10 cellular contexts compared by ENCODE assay signal in genomic region chrX:46072372-46072771, GRCh38.
"Had no signal": no experiment of that assay in that cellular context is flagged by ENCODE, and none has a peak within 500 bp of the region (broad histone marks: within the 10 kb centered on the region; RNA-seq: fewer than 3 reads in every experiment).

No MANE protein-coding gene starts in this region.

- ATAC-seq: GM23338, HCT116 had no signal

- FAIRE-seq: H54 had no signal

- H3K36me3 ChIP-seq: HAP-1 had no signal

- H3K27ac ChIP-seq: GM23248 had no signal

- H3K4me2 ChIP-seq: GM23338 had no signal

- H3K27ac Mint-ChIP-seq: GM23338, H9, HFFc6 had no signal

- H2AFZ ChIP-seq: GM23248, GM23338 had no signal

- H3K9ac ChIP-seq: GM23248 had no signal

- H3K4me3 Mint-ChIP-seq: GM23338, H9, HFFc6 had no signal

- H3K9me3 ChIP-seq: HAP-1 had no signal

- H3K4me3 ChIP-seq: GM23248, GM23338, HAP-1 had no signal

- H3K4me1 ChIP-seq: HAP-1 had no signal

- H3K4me1 Mint-ChIP-seq: GM23338, H9 had no signal

- H3K9me3 Mint-ChIP-seq: HFFc6 had no signal

- DNase-seq: GM23248, GOT3, H7, H9, HCEC 1CT, HFFc6 had no signal
